In the genomic region with DNA sequence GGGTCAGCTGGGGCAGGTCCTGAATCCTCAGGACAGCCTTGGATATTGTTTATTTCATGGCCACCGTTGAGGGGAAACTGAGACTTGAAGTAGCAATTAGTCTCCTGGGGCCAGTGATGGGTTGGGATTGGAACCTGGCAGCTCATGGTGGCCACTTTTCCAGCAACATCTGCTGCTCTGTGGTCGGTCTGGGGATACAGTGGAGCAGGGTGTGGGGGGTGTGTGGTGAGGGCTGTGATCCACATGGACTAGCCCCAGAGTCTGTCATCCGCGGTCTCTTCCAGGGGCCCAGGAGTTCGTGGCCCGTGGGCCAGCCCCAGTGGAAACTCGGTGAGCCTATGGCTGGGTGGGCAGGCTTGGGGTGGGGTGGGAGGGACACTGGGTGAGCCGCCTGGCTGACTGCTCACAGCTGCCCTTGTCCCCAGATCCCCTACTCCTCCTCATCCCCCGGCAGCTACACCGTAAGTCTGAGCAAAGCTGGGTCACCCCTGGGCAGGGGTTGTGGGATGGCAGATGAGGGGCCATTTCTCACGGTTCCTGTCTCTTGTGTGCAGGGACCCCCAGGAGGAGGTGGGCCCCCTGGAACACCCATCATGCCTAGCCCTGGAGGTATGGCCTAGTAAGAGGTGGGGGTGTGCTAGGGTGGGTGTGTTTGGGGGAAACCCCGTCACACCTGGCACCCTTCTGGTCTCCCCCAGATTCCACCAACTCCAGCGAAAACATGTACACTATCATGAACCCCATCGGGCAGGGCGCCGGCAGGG, we compare ENCODE assay signal across 11 cellular contexts. TPM values are rescaled to one million over a fixed set of nuclear protein-coding genes. Genes with fewer than 3 reads are reported as not detected.
DNase-seq lines count a peak whose midpoint lies in the region; ATAC-seq and TF ChIP-seq lines count a peak whose summit lies in the region.
"Had no signal": no experiment of that assay in that cellular context is flagged by ENCODE, and none has a peak within 500 bp of the region (broad histone marks: within the 10 kb centered on the region; RNA-seq: fewer than 3 reads in every experiment).

No MANE protein-coding gene starts in this region.

- H3K9me3 Mint-ChIP-seq in activated CD8-positive, alpha-beta T cell treated with anti-CD3 and anti-CD28 coated beads for 36 hours: no peaks in the 10 kb centered on the region
- no peaks in the 10 kb centered on the region for H3K9me3 Mint-ChIP-seq in activated CD8-positive, alpha-beta T cell treated with anti-CD3 and anti-CD28 coated beads, Interleukin-2, amount 10 ng/mL, durations not matched to agents 7 days and 5 days (ENCODE audit: insufficient read depth)
- no peaks in the 10 kb centered on the region for H3K9me3 Mint-ChIP-seq in activated T-helper 1 cell treated with anti-CD3 and anti-CD28 coated beads, Interleukin-12 subunit alpha, Interleukin-12 subunit beta, Interleukin-2, Interleukin-4 antibody, amounts not matched to agents 30 ng/mL and 10 ng/mL and 1 ng/mL, durations not matched to agents 14 hours and 24 hours and 36 hours
- H3K9me3 Mint-ChIP-seq in T-helper 2 cell treated with Interferon-gamma antibody and Interleukin-4, amounts not matched to agents 5 μg/mL and 100 μg/mL, for 36 hours: no peaks in the 10 kb centered on the region
- no peaks in the 10 kb centered on the region for H3K9me3 Mint-ChIP-seq in endothelial cell (ENCODE audit: unreplicated experiment)

- WGBS in tibial nerve, 2 donors: 71 to 81% methylated on average over 9 to 12 of the region's 16 CpGs

- H3K9ac ChIP-seq in iPS-20b (ENCODE audit: low read depth, low read length): peak overlapping the region; percentile 64; the same call in 1 of the 2 replicates

- peak overlapping the region; percentile 34 for H3K27ac Mint-ChIP-seq in activated CD8-positive, alpha-beta T cell treated with anti-CD3 and anti-CD28 coated beads for 36 hours
- H3K27ac Mint-ChIP-seq in activated CD8-positive, alpha-beta T cell treated with anti-CD3 and anti-CD28 coated beads, Interleukin-2, amount 10 ng/mL, durations not matched to agents 7 days and 5 days: no peak overlapping the region
- no peak overlapping the region for H3K27ac Mint-ChIP-seq in activated T-helper 1 cell treated with anti-CD3 and anti-CD28 coated beads, Interleukin-12 subunit alpha, Interleukin-12 subunit beta, Interleukin-2, Interleukin-4 antibody, amounts not matched to agents 30 ng/mL and 10 ng/mL and 1 ng/mL, durations not matched to agents 14 hours and 24 hours and 36 hours
- no peak overlapping the region for H3K27ac Mint-ChIP-seq in T-helper 2 cell treated with Interferon-gamma antibody and Interleukin-4, amounts not matched to agents 5 μg/mL and 100 μg/mL, for 36 hours
- no peak overlapping the region for H3K27ac Mint-ChIP-seq in endothelial cell (ENCODE audit: unreplicated experiment)

- no peaks in the 10 kb centered on the region for H3K27me3 Mint-ChIP-seq in activated CD8-positive, alpha-beta T cell treated with anti-CD3 and anti-CD28 coated beads for 36 hours
- H3K27me3 Mint-ChIP-seq in activated CD8-positive, alpha-beta T cell treated with anti-CD3 and anti-CD28 coated beads, Interleukin-2, amount 10 ng/mL, durations not matched to agents 7 days and 5 days (ENCODE audit: low read depth): no peaks in the 10 kb centered on the region
- H3K27me3 Mint-ChIP-seq in activated T-helper 1 cell treated with anti-CD3 and anti-CD28 coated beads, Interleukin-12 subunit alpha, Interleukin-12 subunit beta, Interleukin-2, Interleukin-4 antibody, amounts not matched to agents 30 ng/mL and 10 ng/mL and 1 ng/mL, durations not matched to agents 14 hours and 24 hours and 36 hours (ENCODE audit: insufficient read depth): peaks cover 2% of the 10 kb centered on the region
- no peaks in the 10 kb centered on the region for H3K27me3 Mint-ChIP-seq in T-helper 2 cell treated with Interferon-gamma antibody and Interleukin-4, amounts not matched to agents 5 μg/mL and 100 μg/mL, for 36 hours (ENCODE audit: low read depth)
- peaks cover 20% of the 10 kb centered on the region for H3K27me3 Mint-ChIP-seq in endothelial cell (ENCODE audit: unreplicated experiment)

- H3K9me3 ChIP-seq in iPS-20b (ENCODE audit: insufficient read depth, low read depth, low read length) (no peaks in the 10 kb centered on the region), tibial nerve (no peaks in the 10 kb centered on the region)

- ATAC-seq in activated CD8-positive, alpha-beta T cell treated with anti-CD3 and anti-CD28 coated beads for 36 hours: no peak
- ATAC-seq in activated CD8-positive, alpha-beta T cell treated with anti-CD3 and anti-CD28 coated beads, Interleukin-2, amount 10 ng/mL, durations not matched to agents 7 days and 5 days: no peak
- no peak for ATAC-seq in omental fat pad (ENCODE audit: low FRiP score)

- H3K4me1 ChIP-seq in iPS-20b (ENCODE audit: insufficient read depth, low read length) (peaks cover 4% of the 10 kb centered on the region; the same call in 1 of the 2 replicates), tibial nerve (peaks cover 0 to 67% (median 35%) of the 10 kb centered on the region in 4 donors)

- H3K4me3 Mint-ChIP-seq in activated CD8-positive, alpha-beta T cell treated with anti-CD3 and anti-CD28 coated beads for 36 hours: peak overlapping the region; percentile 47
- no peak overlapping the region for H3K4me3 Mint-ChIP-seq in activated CD8-positive, alpha-beta T cell treated with anti-CD3 and anti-CD28 coated beads, Interleukin-2, amount 10 ng/mL, durations not matched to agents 7 days and 5 days
- peak overlapping the region; percentile 26 for H3K4me3 Mint-ChIP-seq in activated T-helper 1 cell treated with anti-CD3 and anti-CD28 coated beads, Interleukin-12 subunit alpha, Interleukin-12 subunit beta, Interleukin-2, Interleukin-4 antibody, amounts not matched to agents 30 ng/mL and 10 ng/mL and 1 ng/mL, durations not matched to agents 14 hours and 24 hours and 36 hours
- H3K4me3 Mint-ChIP-seq in T-helper 2 cell treated with Interferon-gamma antibody and Interleukin-4, amounts not matched to agents 5 μg/mL and 100 μg/mL, for 36 hours: no peak overlapping the region
- H3K4me3 Mint-ChIP-seq in endothelial cell (ENCODE audit: unreplicated experiment): no peak overlapping the region

- peaks cover 16% of the 10 kb centered on the region for H3K36me3 Mint-ChIP-seq in activated CD8-positive, alpha-beta T cell treated with anti-CD3 and anti-CD28 coated beads for 36 hours (ENCODE audit: low read depth)
- H3K36me3 Mint-ChIP-seq in activated CD8-positive, alpha-beta T cell treated with anti-CD3 and anti-CD28 coated beads, Interleukin-2, amount 10 ng/mL, durations not matched to agents 7 days and 5 days (ENCODE audit: low read depth): peaks cover 27% of the 10 kb centered on the region
- peaks cover 7% of the 10 kb centered on the region for H3K36me3 Mint-ChIP-seq in activated T-helper 1 cell treated with anti-CD3 and anti-CD28 coated beads, Interleukin-12 subunit alpha, Interleukin-12 subunit beta, Interleukin-2, Interleukin-4 antibody, amounts not matched to agents 30 ng/mL and 10 ng/mL and 1 ng/mL, durations not matched to agents 14 hours and 24 hours and 36 hours (ENCODE audit: low read depth)
- peaks cover 15% of the 10 kb centered on the region for H3K36me3 Mint-ChIP-seq in T-helper 2 cell treated with Interferon-gamma antibody and Interleukin-4, amounts not matched to agents 5 μg/mL and 100 μg/mL, for 36 hours (ENCODE audit: low read depth)
- no peaks in the 10 kb centered on the region for H3K36me3 Mint-ChIP-seq in endothelial cell (ENCODE audit: low read depth, unreplicated experiment)

- H3K4me1 Mint-ChIP-seq in activated CD8-positive, alpha-beta T cell treated with anti-CD3 and anti-CD28 coated beads for 36 hours (ENCODE audit: low read depth): peaks cover 20% of the 10 kb centered on the region
- H3K4me1 Mint-ChIP-seq in activated CD8-positive, alpha-beta T cell treated with anti-CD3 and anti-CD28 coated beads, Interleukin-2, amount 10 ng/mL, durations not matched to agents 7 days and 5 days (ENCODE audit: low read depth): peaks cover 63% of the 10 kb centered on the region
- H3K4me1 Mint-ChIP-seq in activated T-helper 1 cell treated with anti-CD3 and anti-CD28 coated beads, Interleukin-12 subunit alpha, Interleukin-12 subunit beta, Interleukin-2, Interleukin-4 antibody, amounts not matched to agents 30 ng/mL and 10 ng/mL and 1 ng/mL, durations not matched to agents 14 hours and 24 hours and 36 hours (ENCODE audit: low read depth): no peaks in the 10 kb centered on the region
- H3K4me1 Mint-ChIP-seq in T-helper 2 cell treated with Interferon-gamma antibody and Interleukin-4, amounts not matched to agents 5 μg/mL and 100 μg/mL, for 36 hours (ENCODE audit: low read depth): peaks cover 11% of the 10 kb centered on the region
- peaks cover 3% of the 10 kb centered on the region for H3K4me1 Mint-ChIP-seq in endothelial cell (ENCODE audit: unreplicated experiment)

- no peak overlapping the region for H3K27ac ChIP-seq in iPS-20b (ENCODE audit: low read length)
- H3K27ac ChIP-seq in tibial nerve: peak overlapping the region in 3 of 4 donors; percentile 36 to 79 (median 70)

- CTCF ChIA-PET in activated CD8-positive, alpha-beta T cell treated with anti-CD3 and anti-CD28 coated beads for 36 hours (lab: Charles Lee): interaction anchor here (1.2 kb wide), 1 partner anchor 10 kb away, joined by 3 read pairs; no protein-coding TSS in a partner anchor
- CTCF ChIA-PET in activated CD8-positive, alpha-beta T cell treated with anti-CD3 and anti-CD28 coated beads, Interleukin-2, amount 10 ng/mL, durations not matched to agents 7 days and 5 days (lab: Charles Lee): interaction anchor here (1.3 to 1.4 kb wide), 2 partner anchors 44 to 156 kb away, joined by 3 to 4 read pairs; no protein-coding TSS in a partner anchor

- no peak for TF ChIP-seq POLR2A in tibial nerve (IDR thresholded peaks at IDR 0.05)

- no peak for TF ChIP-seq CTCF in activated CD8-positive, alpha-beta T cell treated with anti-CD3 and anti-CD28 coated beads for 36 hours (IDR thresholded peaks at IDR 0.05)
- TF ChIP-seq CTCF in tibial nerve (IDR thresholded peaks at IDR 0.05) (no peak), omental fat pad (IDR thresholded peaks at IDR 0.05) (no peak), endothelial cell (IDR thresholded peaks at IDR 0.05; ENCODE audit: unreplicated experiment) (no peak)

- no peak for DNase-seq in activated CD8-positive, alpha-beta T cell treated with anti-CD3 and anti-CD28 coated beads for 36 hours
- no peak for DNase-seq in activated CD8-positive, alpha-beta T cell treated with anti-CD3 and anti-CD28 coated beads, Interleukin-2, amount 10 ng/mL, durations not matched to agents 7 days and 5 days
- no peak for DNase-seq in activated T-helper 1 cell treated with anti-CD3 and anti-CD28 coated beads, Interleukin-12 subunit alpha, Interleukin-12 subunit beta, Interleukin-2, Interleukin-4 antibody, amounts not matched to agents 30 ng/mL and 10 ng/mL and 1 ng/mL, durations not matched to agents 14 hours and 24 hours and 36 hours (ENCODE audit: low spot score)
- DNase-seq in tibial nerve (ENCODE audit: low spot score in 2 of 2) (no peak), omental fat pad (ENCODE audit: low spot score) (no peak), endothelial cell (ENCODE audit: low spot score) (no peak)
- no peak for DNase-seq in T-helper 2 cell treated with Interferon-gamma antibody and Interleukin-4, amounts not matched to agents 5 μg/mL and 100 μg/mL, for 36 hours (ENCODE audit: low spot score)
- DNase-seq: activated CD8-positive, alpha-beta memory T cell treated with anti-CD3 and anti-CD28 coated beads, Interleukin-2, amount 50 U/mL, for 48 hours had no signal

- H3K36me3 ChIP-seq in iPS-20b (ENCODE audit: insufficient read depth, low read depth, low read length) (peaks cover 19% of the 10 kb centered on the region), tibial nerve (peaks cover 0 to 46% (median 0%) of the 10 kb centered on the region in 3 donors)

- H3K4me3 ChIP-seq in iPS-20b (ENCODE audit: low read length) (peak overlapping the region; percentile 60), tibial nerve (peak overlapping the region in 1 of 4 donors; percentile 58)

- intact Hi-C loops in activated CD8-positive, alpha-beta T cell treated with anti-CD3 and anti-CD28 coated beads for 36 hours (cut with micrococcal nuclease): no loop called here
- intact Hi-C loops in activated T-helper 1 cell treated with anti-CD3 and anti-CD28 coated beads, Interleukin-12 subunit alpha, Interleukin-12 subunit beta, Interleukin-2, Interleukin-4 antibody, amounts not matched to agents 30 ng/mL and 10 ng/mL and 1 ng/mL, durations not matched to agents 14 hours and 24 hours and 36 hours (cut with micrococcal nuclease): no loop called here

- no peak for TF ChIP-seq EP300 in tibial nerve (IDR thresholded peaks at IDR 0.05)

- H3K27me3 ChIP-seq in iPS-20b (ENCODE audit: insufficient read depth, low read length) (no peaks in the 10 kb centered on the region; the same call in 1 of the 2 replicates), tibial nerve (no peaks in the 10 kb centered on the region)

- POLR2A ChIA-PET in activated CD8-positive, alpha-beta T cell treated with anti-CD3 and anti-CD28 coated beads for 36 hours (lab: Charles Lee): interaction anchor here (6.8 kb wide), 1 partner anchor 12 kb away, joined by 81 read pairs; a partner anchor contains a TSS
- POLR2A ChIA-PET in activated CD8-positive, alpha-beta T cell treated with anti-CD3 and anti-CD28 coated beads, Interleukin-2, amount 10 ng/mL, durations not matched to agents 7 days and 5 days (lab: Charles Lee): no interaction called here

RNA-seq across cellular contexts. Expression of a gene that starts 5.5 kb away (rescaled TPM):
- 10 to 100 TPM; 48.6 to 54.9 TPM for total RNA-seq in activated CD8-positive, alpha-beta T cell treated with anti-CD3 and anti-CD28 coated beads for 36 hours
- total RNA-seq in activated CD8-positive, alpha-beta T cell treated with anti-CD3 and anti-CD28 coated beads, Interleukin-2, amount 10 ng/mL, durations not matched to agents 7 days and 5 days: 10 to 100 TPM; 26.7 to 33.5 TPM
- total RNA-seq in activated T-helper 1 cell treated with anti-CD3 and anti-CD28 coated beads, Interleukin-12 subunit alpha, Interleukin-12 subunit beta, Interleukin-2, Interleukin-4 antibody, amounts not matched to agents 30 ng/mL and 10 ng/mL and 1 ng/mL, durations not matched to agents 14 hours and 24 hours and 36 hours: 9.0 and 10.7 TPM in 2 replicates
- total RNA-seq in tibial nerve: 10 to 100 TPM; 43.5 to 82.2 (median 52.4) TPM
- 10 to 100 TPM; 20.0 to 36.7 (median 29.8) TPM for total RNA-seq in omental fat pad
- total RNA-seq in endothelial cell (ENCODE audit: unreplicated experiment): 68.5 TPM

RNA-seq across cellular contexts. Expression of a gene that starts 13.3 kb away (rescaled TPM):
- 100 to 1,000 TPM in 1 of 2 experiments, 10 to 100 TPM in 1; 98.2 to 102 TPM for total RNA-seq in activated CD8-positive, alpha-beta T cell treated with anti-CD3 and anti-CD28 coated beads for 36 hours
- 100 to 1,000 TPM; 198 to 204 TPM for total RNA-seq in activated CD8-positive, alpha-beta T cell treated with anti-CD3 and anti-CD28 coated beads, Interleukin-2, amount 10 ng/mL, durations not matched to agents 7 days and 5 days
- 135 and 141 TPM in 2 replicates for total RNA-seq in activated T-helper 1 cell treated with anti-CD3 and anti-CD28 coated beads, Interleukin-12 subunit alpha, Interleukin-12 subunit beta, Interleukin-2, Interleukin-4 antibody, amounts not matched to agents 30 ng/mL and 10 ng/mL and 1 ng/mL, durations not matched to agents 14 hours and 24 hours and 36 hours
- 100 to 1,000 TPM in 1 of 4 donors, 10 to 100 TPM in 3; 67.4 to 172 (median 84.2) TPM for total RNA-seq in tibial nerve
- 10 to 100 TPM; 29.9 to 62.9 (median 43.7) TPM for total RNA-seq in omental fat pad
- 60.7 TPM for total RNA-seq in endothelial cell (ENCODE audit: unreplicated experiment)

RNA-seq across cellular contexts. Expression of a gene that starts 35.0 kb away (rescaled TPM):
- total RNA-seq in activated CD8-positive, alpha-beta T cell treated with anti-CD3 and anti-CD28 coated beads for 36 hours: not detected
- total RNA-seq in activated CD8-positive, alpha-beta T cell treated with anti-CD3 and anti-CD28 coated beads, Interleukin-2, amount 10 ng/mL, durations not matched to agents 7 days and 5 days: under 1 TPM; 0.53 to 0.68 TPM
- total RNA-seq in activated T-helper 1 cell treated with anti-CD3 and anti-CD28 coated beads, Interleukin-12 subunit alpha, Interleukin-12 subunit beta, Interleukin-2, Interleukin-4 antibody, amounts not matched to agents 30 ng/mL and 10 ng/mL and 1 ng/mL, durations not matched to agents 14 hours and 24 hours and 36 hours: not detected in 2 replicates
- total RNA-seq in tibial nerve (10 to 100 TPM in 2 of 4 donors, 1 to 10 TPM in 2; 9.0 to 13.8 (median 9.8) TPM), omental fat pad (10 to 100 TPM; 11.8 to 37.2 (median 28.8) TPM), endothelial cell (ENCODE audit: unreplicated experiment) (not detected)
- total RNA-seq: LHCN-M2, RPMI7951 had no signal

RNA-seq across cellular contexts. Expression of a gene that starts 46.5 kb away (rescaled TPM):
- not detected for total RNA-seq in activated CD8-positive, alpha-beta T cell treated with anti-CD3 and anti-CD28 coated beads for 36 hours
- not detected for total RNA-seq in activated CD8-positive, alpha-beta T cell treated with anti-CD3 and anti-CD28 coated beads, Interleukin-2, amount 10 ng/mL, durations not matched to agents 7 days and 5 days
- total RNA-seq in activated T-helper 1 cell treated with anti-CD3 and anti-CD28 coated beads, Interleukin-12 subunit alpha, Interleukin-12 subunit beta, Interleukin-2, Interleukin-4 antibody, amounts not matched to agents 30 ng/mL and 10 ng/mL and 1 ng/mL, durations not matched to agents 14 hours and 24 hours and 36 hours: not detected in 2 replicates
- total RNA-seq in tibial nerve: 10 to 100 TPM in 2 of 4 donors, 1 to 10 TPM in 2; 4.2 to 31.0 (median 13.2) TPM
- total RNA-seq in omental fat pad: 1 to 10 TPM; 1.9 to 4.6 (median 3.0) TPM
- total RNA-seq in endothelial cell (ENCODE audit: unreplicated experiment): 1.3 TPM

Comparison
In these comparisons a context has a peak if more than half of its experiments do, and no peak if none do; other contexts are left out.
1. H3K4me3 Mint-ChIP-seq: peak in activated CD8-positive, alpha-beta T cell treated with anti-CD3 and anti-CD28 coated beads for 36 hours (single experiment) and activated T-helper 1 cell treated with anti-CD3 and anti-CD28 coated beads, Interleukin-12 subunit alpha, Interleukin-12 subunit beta, Interleukin-2, Interleukin-4 antibody, amounts not matched to agents 30 ng/mL and 10 ng/mL and 1 ng/mL, durations not matched to agents 14 hours and 24 hours and 36 hours (single experiment); none in activated CD8-positive, alpha-beta T cell treated with anti-CD3 and anti-CD28 coated beads, Interleukin-2, amount 10 ng/mL, durations not matched to agents 7 days and 5 days (single experiment), T-helper 2 cell treated with Interferon-gamma antibody and Interleukin-4, amounts not matched to agents 5 μg/mL and 100 μg/mL, for 36 hours (single experiment) and endothelial cell (single experiment).